7 cellular contexts compared by ENCODE assay signal in genomic region chr4:74932832-74933561, GRCh38. TPM values are rescaled to one million over a fixed set of nuclear protein-coding genes. Genes with fewer than 3 reads are reported as not detected.
DNase-seq lines count a peak whose midpoint lies in the region; ATAC-seq, FAIRE-seq and TF ChIP-seq lines count a peak whose summit lies in the region.

A gene with protein sequence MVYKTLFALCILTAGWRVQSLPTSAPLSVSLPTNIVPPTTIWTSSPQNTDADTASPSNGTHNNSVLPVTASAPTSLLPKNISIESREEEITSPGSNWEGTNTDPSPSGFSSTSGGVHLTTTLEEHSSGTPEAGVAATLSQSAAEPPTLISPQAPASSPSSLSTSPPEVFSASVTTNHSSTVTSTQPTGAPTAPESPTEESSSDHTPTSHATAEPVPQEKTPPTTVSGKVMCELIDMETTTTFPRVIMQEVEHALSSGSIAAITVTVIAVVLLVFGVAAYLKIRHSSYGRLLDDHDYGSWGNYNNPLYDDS (plus strand): TSS chr4:74933116. CDS start chr4:74933328, 212 bp downstream.

- H3K9me3 ChIP-seq in RWPE2 (ENCODE audit: severe bottlenecking) (no peaks in the 10 kb centered on the region), kidney (ENCODE audit: control insufficient read depth in 1 of 2, low read length in 2 of 2) (no peaks in the 10 kb centered on the region)

- peak within 1 kb of the TSS; percentile 1 to 81 for H3K9ac ChIP-seq in kidney (ENCODE audit: low read length in 2 of 2)

- TF ChIP-seq CTCF in GM12873 (IDR thresholded peaks at IDR 0.05; ENCODE audit: insufficient read depth, low read depth, low read length, missing control alignments) (peak; percentile 80), RWPE2 (IDR thresholded peaks at IDR 0.05; ENCODE audit: poor library complexity, severe bottlenecking) (peak; percentile 83), kidney (IDR thresholded peaks at IDR 0.05; ENCODE audit: borderline replicate concordance, extremely low read depth, insufficient read depth) (peak; percentile 80)

- FAIRE-seq in kidney (lab: Jason Lieb, UNC): no peak

- no peaks in the 10 kb centered on the region for H3K36me3 ChIP-seq in RWPE2 (ENCODE audit: low read depth)
- H3K36me3 ChIP-seq in kidney (ENCODE audit: control insufficient read depth in 1 of 2, insufficient read depth in 2 of 2, low read length in 2 of 2): no peaks in the 10 kb centered on the region

- peaks cover 57% of the 10 kb centered on the region for H3K27me3 ChIP-seq in RWPE2 (ENCODE audit: insufficient read depth, poor library complexity, severe bottlenecking)

- H3K27ac ChIP-seq in RWPE2 (ENCODE audit: poor library complexity, severe bottlenecking) (no peak within 1 kb of the TSS), kidney (ENCODE audit: low read depth in 2 of 2, low read length in 2 of 2) (peak within 1 kb of the TSS; percentile 73 to 79)

- intact Hi-C loops in kidney (cut with DNase I): no loop called here

- peak within 1 kb of the TSS; percentile 49 for H3K4me3 ChIP-seq in Jurkat, Clone E6-1 (ENCODE audit: low read length)
- H3K4me3 ChIP-seq in RWPE2 (ENCODE audit: severe bottlenecking) (peak within 1 kb of the TSS; percentile 23), kidney (ENCODE audit: low read length in 2 of 2) (peak within 1 kb of the TSS; percentile 65 to 75)

- ATAC-seq in GM21737 (IDR thresholded peaks at IDR 0.05; ENCODE audit: unreplicated experiment) (peak; percentile 83), RWPE2 (ENCODE audit: low read depth) (peak; percentile 80)

- H3K4me1 ChIP-seq in RWPE2 (ENCODE audit: insufficient read depth, poor library complexity, severe bottlenecking) (no peaks in the 10 kb centered on the region), kidney (ENCODE audit: control insufficient read depth in 1 of 2, insufficient read depth in 1 of 2, low read depth in 1 of 2, low read length in 2 of 2) (peaks cover 3% of the 10 kb centered on the region in 2 donors)

- peak; percentile 45 for DNase-seq in Jurkat, Clone E6-1 (ENCODE audit: low read depth, low spot score)
- DNase-seq in RWPE2 (ENCODE audit: low spot score) (peak; percentile 81), cerebellar cortex (ENCODE audit: low spot score) (peak; percentile 20), kidney (peak; percentile 97), smooth muscle cell of the brain vasculature (ENCODE audit: low read depth, low spot score) (peak; percentile 37)

RNA-seq across cellular contexts. Expression of the gene that starts here (rescaled TPM):
- polyA plus RNA-seq in Jurkat, Clone E6-1 (2012; ENCODE audit: insufficient read depth, insufficient read length): 4.4 TPM
- total RNA-seq in kidney: 62.3 TPM
- polyA plus RNA-seq in kidney (ENCODE audit: insufficient read depth, low read depth, low replicate concordance): 42.9 TPM

Comparison
In these comparisons a context has a peak if more than half of its experiments do, and no peak if none do; other contexts are left out.
1. DNase-seq: peak in every context shown above with its lines; median percentile 97 in kidney; 81 in RWPE2; 45 in Jurkat, Clone E6-1; 37 in smooth muscle cell of the brain vasculature; 20 in cerebellar cortex.